ENCODE assay signal across 10 cellular contexts in genomic region chr3:72492240-72492639, GRCh38. TPM values are rescaled to one million over a fixed set of nuclear protein-coding genes. Genes with fewer than 3 reads are reported as not detected.
DNase-seq lines count a peak whose midpoint lies in the region; ATAC-seq, FAIRE-seq and TF ChIP-seq lines count a peak whose summit lies in the region.
"Had no signal": no experiment of that assay in that cellular context is flagged by ENCODE, and none has a peak within 500 bp of the region (broad histone marks: within the 10 kb centered on the region; RNA-seq: fewer than 3 reads in every experiment).

No MANE protein-coding gene starts in this region.

- TF ChIP-seq CTCF in chondrocyte (IDR thresholded peaks at IDR 0.05): no peak
- TF ChIP-seq CTCF in kidney (IDR thresholded peaks at IDR 0.05; ENCODE audit: borderline replicate concordance, extremely low read depth, insufficient read depth): no peak
- no peak for TF ChIP-seq CTCF in transverse colon (IDR thresholded peaks at IDR 0.05)
- no peak for TF ChIP-seq CTCF in GM13976 (IDR thresholded peaks at IDR 0.05; ENCODE audit: borderline replicate concordance, control extremely low read depth, extremely low read depth, insufficient read depth, missing control alignments)
- TF ChIP-seq CTCF in endothelial cell (IDR thresholded peaks at IDR 0.05; ENCODE audit: unreplicated experiment): no peak

- H3K4me1 Mint-ChIP-seq in chondrocyte (ENCODE audit: low read depth) (peaks cover 32% of the 10 kb centered on the region), endothelial cell (ENCODE audit: unreplicated experiment) (peaks cover 11% of the 10 kb centered on the region)

- TF ChIP-seq POLR2A in transverse colon (IDR thresholded peaks at IDR 0.05): no peak

- peak; percentile 83 for DNase-seq in HS-27A (ENCODE audit: low read depth)
- DNase-seq in chondrocyte (ENCODE audit: low spot score): no peak
- peak; percentile 84 for DNase-seq in kidney
- peak; percentile 31 for DNase-seq in transverse colon
- no peak for DNase-seq in GM13976 (ENCODE audit: low spot score)
- DNase-seq in endothelial cell (ENCODE audit: low spot score): no peak
- DNase-seq in stimulated activated CD4-positive, alpha-beta T cell treated with anti-CD3 and anti-CD28 coated beads, Interleukin-2, amount 100 ng/mL, for 24 hours: no peak
- DNase-seq: activated CD8-positive, alpha-beta T cell treated with anti-CD3 and anti-CD28 coated beads for 36 hours had no signal

- peaks cover 7% of the 10 kb centered on the region for H3K9me3 Mint-ChIP-seq in chondrocyte (ENCODE audit: low read depth)
- H3K9me3 Mint-ChIP-seq in endothelial cell (ENCODE audit: unreplicated experiment): no peaks in the 10 kb centered on the region

- TF ChIP-seq EP300 in transverse colon (IDR thresholded peaks at IDR 0.05; ENCODE audit: low read depth): no peak

- no peak overlapping the region for H3K4me3 Mint-ChIP-seq in chondrocyte (ENCODE audit: unreplicated experiment)
- H3K4me3 Mint-ChIP-seq in endothelial cell (ENCODE audit: unreplicated experiment): no peak overlapping the region
- H3K4me3 Mint-ChIP-seq: activated CD8-positive, alpha-beta T cell treated with anti-CD3 and anti-CD28 coated beads for 36 hours; memory B cell had no signal

- no peak overlapping the region for H3K9ac ChIP-seq in kidney (ENCODE audit: low read length in 2 of 2)

- in situ Hi-C loops in transverse colon (cut with MboI; ENCODE audit: low pct_ligation_motif_present in 1 of 4, low pct_unique_long_range_greater_than_20kb in 1 of 4, low sequenced_read_pairs in 3 of 4) (no loop called here), GM13976 (cut with MboI; ENCODE audit: low sequenced_read_pairs, unreplicated experiment) (no loop called here)

- H3K27me3 ChIP-seq in transverse colon: no peaks in the 10 kb centered on the region

- H3K4me1 ChIP-seq in kidney (ENCODE audit: control insufficient read depth in 1 of 2, insufficient read depth in 1 of 2, low read depth in 1 of 2, low read length in 2 of 2): no peaks in the 10 kb centered on the region
- H3K4me1 ChIP-seq in transverse colon: peaks cover 0 to 8% (median 6%) of the 10 kb centered on the region in 4 donors

- H3K36me3 ChIP-seq in kidney (ENCODE audit: control insufficient read depth in 1 of 2, insufficient read depth in 2 of 2, low read length in 2 of 2) (no peaks in the 10 kb centered on the region), transverse colon (no peaks in the 10 kb centered on the region)

- H3K9me3 ChIP-seq in kidney (ENCODE audit: control insufficient read depth in 1 of 2, low read length in 2 of 2) (no peaks in the 10 kb centered on the region), transverse colon (no peaks in the 10 kb centered on the region)

- H3K27ac Mint-ChIP-seq in chondrocyte (ENCODE audit: unreplicated experiment) (peak overlapping the region; percentile 61), endothelial cell (ENCODE audit: unreplicated experiment) (no peak overlapping the region)
- H3K27ac Mint-ChIP-seq: activated CD8-positive, alpha-beta T cell treated with anti-CD3 and anti-CD28 coated beads for 36 hours; memory B cell had no signal

- no peak overlapping the region for H3K27ac ChIP-seq in kidney (ENCODE audit: low read depth in 2 of 2, low read length in 2 of 2)
- no peak overlapping the region for H3K27ac ChIP-seq in transverse colon

- no peak for ATAC-seq in HG03159 (IDR thresholded peaks at IDR 0.05; ENCODE audit: unreplicated experiment)
- ATAC-seq: activated CD8-positive, alpha-beta T cell treated with anti-CD3 and anti-CD28 coated beads for 36 hours had no signal

- no peak for FAIRE-seq in kidney (lab: Jason Lieb, UNC)

- intact Hi-C loops in kidney (cut with DNase I): no loop called here
- intact Hi-C loops in transverse colon (cut with DNase I; ENCODE audit: low total_unique reads): no loop called here

- peaks cover 2% of the 10 kb centered on the region for H3K27me3 Mint-ChIP-seq in chondrocyte (ENCODE audit: low read depth)
- H3K27me3 Mint-ChIP-seq in endothelial cell (ENCODE audit: unreplicated experiment): peaks cover 4% of the 10 kb centered on the region
- H3K27me3 Mint-ChIP-seq: activated CD8-positive, alpha-beta T cell treated with anti-CD3 and anti-CD28 coated beads for 36 hours had no signal

- H3K36me3 Mint-ChIP-seq in chondrocyte (ENCODE audit: low read depth) (peaks cover 3% of the 10 kb centered on the region), endothelial cell (ENCODE audit: low read depth, unreplicated experiment) (no peaks in the 10 kb centered on the region)

- WGBS in transverse colon (ENCODE audit: low coverage in 1 of 2), 2 donors: 81% methylated on average over 2 of the region's 2 CpGs; no CpG with 5 or more reads in 1 of the 2 donors

- H3K4me3 ChIP-seq in kidney (ENCODE audit: low read length in 2 of 2): no peak overlapping the region
- no peak overlapping the region for H3K4me3 ChIP-seq in transverse colon

RNA-seq across cellular contexts. Expression of gene RYBP, which starts 45.8 kb away (rescaled TPM):
- total RNA-seq in chondrocyte (18.6 to 22.6 TPM (median 22.0 TPM) in 3 replicates), kidney (19.9 TPM), transverse colon (10 to 100 TPM in 2 of 4 donors, 1 to 10 TPM in 2; 3.0 to 13.3 (median 10.0) TPM), endothelial cell (ENCODE audit: unreplicated experiment) (40.7 TPM)
- polyA plus RNA-seq in kidney (ENCODE audit: insufficient read depth, low read depth, low replicate concordance): 8.5 TPM

Comparison
In these comparisons a context has a peak if more than half of its experiments do, and no peak if none do; other contexts are left out.
1. DNase-seq: peak in HS-27A (single experiment), kidney (single experiment) and transverse colon (single experiment); none in chondrocyte (single experiment), GM13976 (single experiment), endothelial cell (single experiment) and stimulated activated CD4-positive, alpha-beta T cell treated with anti-CD3 and anti-CD28 coated beads, Interleukin-2, amount 100 ng/mL, for 24 hours (0 of 2).